ENCODE assay signal across 22 cellular contexts in genomic region chr9:101232405-101232977, GRCh38.
"Had no signal": no experiment of that assay in that cellular context is flagged by ENCODE, and none has a peak within 500 bp of the region (broad histone marks: within the 10 kb centered on the region; RNA-seq: fewer than 3 reads in every experiment).

No MANE protein-coding gene starts in this region.

- H3K9me3 Mint-ChIP-seq: T-cell; T-helper 1 cell treated with Interleukin-12 subunit alpha and Interleukin-12 subunit beta and Interleukin-4 antibody, amounts not matched to agents 30 μg/mL and 1 μg/mL, for 36 hours had no signal

- H3K9ac ChIP-seq: SK-N-SH had no signal

- DNase-seq: Kasumi-1, KG1, MM.1S, NCI-H1092 treated with DMSO at 0.1 percent for 48 hours, NCI-H1436, NCI-H1694 treated with DMSO at 0.1 percent for 48 hours, NCI-H1930, NCI-H2081, NCI-H2107, NCI-H2227 treated with DMSO at 0.1 percent for 48 hours, NCI-H524, NCI-H526 treated with DMSO at 0.1 percent for 48 hours, NCI-H774, PC-3, SHP77, SK-N-SH, SW 1271, T-cell had no signal

- H3K4me3 Mint-ChIP-seq: IgD-negative memory B cell; T-cell; T-helper 1 cell treated with Interleukin-12 subunit alpha and Interleukin-12 subunit beta and Interleukin-4 antibody, amounts not matched to agents 30 μg/mL and 1 μg/mL, for 36 hours had no signal

- H3K27ac ChIP-seq: RWPE1 had no signal

- H3K36me3 Mint-ChIP-seq: IgD-negative memory B cell, T-cell had no signal

- H3K9me3 ChIP-seq: SK-N-SH had no signal

- H3K27ac Mint-ChIP-seq: IgD-negative memory B cell; T-cell; T-helper 1 cell treated with Interleukin-12 subunit alpha and Interleukin-12 subunit beta and Interleukin-4 antibody, amounts not matched to agents 30 μg/mL and 1 μg/mL, for 36 hours had no signal

- ATAC-seq: Panc1, PC-3, T-cell had no signal

- H3K4me1 Mint-ChIP-seq: T-cell had no signal

- H3K4me2 ChIP-seq: SK-N-SH had no signal
